ENCODE assay signal across 14 cellular contexts in genomic region chr5:1723957-1724821, GRCh38.
A peak's percentile ranks its signal among the peaks of the same experiment; 100 is the strongest.
DNase-seq lines count a peak whose midpoint lies in the region; ATAC-seq and TF ChIP-seq lines count a peak whose summit lies in the region.
"Had no signal": no experiment of that assay in that cellular context is flagged by ENCODE, and none has a peak within 500 bp of the region (broad histone marks: within the 10 kb centered on the region; RNA-seq: fewer than 3 reads in every experiment).

No MANE protein-coding gene starts in this region.

- no peak for ATAC-seq in GM18861 (IDR thresholded peaks at IDR 0.05; ENCODE audit: unreplicated experiment)

- no peaks in the 10 kb centered on the region for H3K36me3 ChIP-seq in colonic mucosa
- H3K36me3 ChIP-seq: esophagus muscularis mucosa had no signal

- no peak overlapping the region for H3K4me3 ChIP-seq in colonic mucosa

- H3K27ac Mint-ChIP-seq in T-helper 2 cell treated with Interferon-gamma antibody and Interleukin-4, amounts not matched to agents 5 μg/mL and 100 μg/mL, for 36 hours = no peak overlapping the region
- H3K27ac Mint-ChIP-seq in CD14-positive monocyte (no peak overlapping the region), nephron progenitor cell (no peak overlapping the region)

- peak overlapping the region; percentile 60 for H3K4me3 Mint-ChIP-seq in T-helper 2 cell treated with Interferon-gamma antibody and Interleukin-4, amounts not matched to agents 5 μg/mL and 100 μg/mL, for 36 hours
- H3K4me3 Mint-ChIP-seq in CD14-positive monocyte = peak overlapping the region in 1 of 2 donors; percentile 39
- H3K4me3 Mint-ChIP-seq in nephron progenitor cell = no peak overlapping the region

- H3K27me3 Mint-ChIP-seq in T-helper 2 cell treated with Interferon-gamma antibody and Interleukin-4, amounts not matched to agents 5 μg/mL and 100 μg/mL, for 36 hours (ENCODE audit: low read depth) = no peaks in the 10 kb centered on the region
- H3K27me3 Mint-ChIP-seq in CD14-positive monocyte (ENCODE audit: low read depth in 3 of 3) = peaks cover 17 to 33% (median 27%) of the 10 kb centered on the region in 3 donors
- H3K27me3 Mint-ChIP-seq in nephron progenitor cell (ENCODE audit: low read depth, poor library complexity) = peaks cover 24% of the 10 kb centered on the region

- no peak for TF ChIP-seq CTCF in CD14-positive monocyte (IDR thresholded peaks at IDR 0.05)
- TF ChIP-seq CTCF in colonic mucosa (IDR thresholded peaks at IDR 0.05) = no peak
- no peak for TF ChIP-seq CTCF in nephron progenitor cell (IDR thresholded peaks at IDR 0.05)

- H3K9ac ChIP-seq in colonic mucosa (ENCODE audit: low read depth in 2 of 2, low read length in 2 of 2) = no peak overlapping the region

- H3K27ac ChIP-seq in colonic mucosa = no peak overlapping the region
- H3K27ac ChIP-seq: 22Rv1, esophagus muscularis mucosa had no signal

- no peaks in the 10 kb centered on the region for H3K27me3 ChIP-seq in colonic mucosa

- no peaks in the 10 kb centered on the region for H3K36me3 Mint-ChIP-seq in T-helper 2 cell treated with Interferon-gamma antibody and Interleukin-4, amounts not matched to agents 5 μg/mL and 100 μg/mL, for 36 hours (ENCODE audit: low read depth)
- H3K36me3 Mint-ChIP-seq in CD14-positive monocyte (no peaks in the 10 kb centered on the region), nephron progenitor cell (ENCODE audit: low read depth) (no peaks in the 10 kb centered on the region)

- H3K9me3 ChIP-seq in colonic mucosa = no peaks in the 10 kb centered on the region

- no peaks in the 10 kb centered on the region for H3K4me1 ChIP-seq in colonic mucosa

- intact Hi-C loops in CD14-positive monocyte (cut with micrococcal nuclease) = no loop called here
- intact Hi-C loops in colonic mucosa (cut with DNase I) = no loop called here

- peaks cover 4% of the 10 kb centered on the region for H3K9me3 Mint-ChIP-seq in T-helper 2 cell treated with Interferon-gamma antibody and Interleukin-4, amounts not matched to agents 5 μg/mL and 100 μg/mL, for 36 hours
- H3K9me3 Mint-ChIP-seq in CD14-positive monocyte = peaks cover 2 to 19% (median 12%) of the 10 kb centered on the region in 7 donors
- H3K9me3 Mint-ChIP-seq in nephron progenitor cell = peaks cover 17% of the 10 kb centered on the region

- DNase-seq in T-helper 2 cell treated with Interferon-gamma antibody and Interleukin-4, amounts not matched to agents 5 μg/mL and 100 μg/mL, for 36 hours (ENCODE audit: low spot score) = no peak
- DNase-seq in T-helper 2 cell = no peak
- DNase-seq in CD14-positive monocyte (ENCODE audit: low spot score) = peak; percentile 24
- peak; percentile 4 for DNase-seq in colonic mucosa
- DNase-seq in nephron progenitor cell = peak; percentile 1
- no peak for DNase-seq in pons (ENCODE audit: low spot score)
- no peak for DNase-seq in NCI-H69 (lab: John Stamatoyannopoulos, UW)
- DNase-seq: Karpas-422; NCI-H1105; NCI-H2171; NK-92 treated with Interleukin-12 subunit alpha and Interleukin-12 subunit beta, amount 100 ng/mL, for 24 hours had no signal

- no peaks in the 10 kb centered on the region for H3K4me1 Mint-ChIP-seq in T-helper 2 cell treated with Interferon-gamma antibody and Interleukin-4, amounts not matched to agents 5 μg/mL and 100 μg/mL, for 36 hours (ENCODE audit: low read depth)
- H3K4me1 Mint-ChIP-seq in CD14-positive monocyte = no peaks in the 10 kb centered on the region
- H3K4me1 Mint-ChIP-seq in nephron progenitor cell = peaks cover 27% of the 10 kb centered on the region

Comparison
In these comparisons a context has a peak if more than half of its experiments do, and no peak if none do; other contexts are left out.
1. DNase-seq: peak in CD14-positive monocyte (single experiment), colonic mucosa (single experiment) and nephron progenitor cell (single experiment); none in T-helper 2 cell treated with Interferon-gamma antibody and Interleukin-4, amounts not matched to agents 5 μg/mL and 100 μg/mL, for 36 hours (single experiment), T-helper 2 cell (0 of 5), pons (single experiment) and NCI-H69 (single experiment).